In the genomic region with DNA sequence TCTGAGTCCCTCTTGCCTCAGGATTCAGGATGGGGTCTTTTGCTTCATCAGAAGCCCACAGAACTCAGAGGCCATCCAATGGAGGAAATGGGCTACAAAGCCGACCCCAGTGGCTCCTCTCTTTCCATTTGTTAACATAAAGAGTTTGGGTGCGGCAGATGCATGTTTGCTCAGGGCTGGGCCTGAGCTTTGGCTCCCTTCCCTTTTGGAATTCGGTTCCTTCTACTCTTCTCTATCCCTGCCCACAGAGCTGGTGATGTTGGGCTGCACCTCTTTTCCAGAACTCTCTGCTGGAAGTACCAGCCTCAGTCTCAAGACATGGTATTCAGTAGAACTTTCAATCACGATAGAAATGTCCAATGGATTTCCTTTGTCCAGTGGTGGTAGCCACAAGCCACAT, we compare ENCODE assay signal across 33 cellular contexts.
"Had no signal": no experiment of that assay in that cellular context is flagged by ENCODE, and none has a peak within 500 bp of the region (broad histone marks: within the 10 kb centered on the region; RNA-seq: fewer than 3 reads in every experiment).

No MANE protein-coding gene starts in this region.

- H3K27ac Mint-ChIP-seq: activated B cell treated with CpG ODN at 0.5 μM for 24 hours; activated CD4-positive, alpha-beta memory T cell treated with anti-CD3 and anti-CD28 coated beads for 36 hours; activated CD4-positive, alpha-beta T cell treated with anti-CD3 and anti-CD28 coated beads, Interleukin-2, amount 10 ng/mL, durations not matched to agents 24 days and 14 days; activated CD8-positive, alpha-beta T cell treated with anti-CD3 and anti-CD28 coated beads for 36 hours; activated naive CD4-positive, alpha-beta T cell treated with anti-CD3 and anti-CD28 coated beads, Interleukin-2, amount 50 U/mL, for 72 hours; activated naive CD8-positive, alpha-beta T cell treated with anti-CD3 and anti-CD28 coated beads for 36 hours; activated T-cell treated with anti-CD3 and anti-CD28 coated beads, Interleukin-2, amount 50 U/mL, for 72 hours; activated T-helper 1 cell treated with anti-CD3 and anti-CD28 coated beads, Interleukin-12 subunit alpha, Interleukin-12 subunit beta, Interleukin-2, Interleukin-4 antibody, amounts not matched to agents 30 ng/mL and 10 ng/mL and 1 ng/mL, durations not matched to agents 14 hours and 24 hours and 36 hours; activated T-helper 17 cell treated with anti-CD3 and anti-CD28 coated beads, Interleukin-2, amount 50 U/mL, for 72 hours; T-helper 1 cell treated with Interleukin-12 subunit alpha and Interleukin-12 subunit beta and Interleukin-4 antibody, amounts not matched to agents 30 μg/mL and 1 μg/mL, for 36 hours; T-helper 2 cell treated with Interferon-gamma antibody and Interleukin-4, amounts not matched to agents 5 μg/mL and 100 μg/mL, for 36 hours had no signal

- H3K4me3 ChIP-seq: adrenal gland, body of pancreas, breast epithelium had no signal

- H3K9me3 Mint-ChIP-seq: activated B cell treated with CpG ODN at 0.5 μM for 24 hours; activated CD4-positive, alpha-beta memory T cell treated with anti-CD3 and anti-CD28 coated beads for 36 hours; activated naive CD8-positive, alpha-beta T cell treated with anti-CD3 and anti-CD28 coated beads for 36 hours; activated T-cell treated with anti-CD3 and anti-CD28 coated beads, Interleukin-2, amount 50 U/mL, for 4 hours; activated T-helper 1 cell treated with anti-CD3 and anti-CD28 coated beads, Interleukin-12 subunit alpha, Interleukin-12 subunit beta, Interleukin-2, Interleukin-4 antibody, amounts not matched to agents 30 ng/mL and 10 ng/mL and 1 ng/mL, durations not matched to agents 14 hours and 24 hours and 36 hours; T-helper 1 cell treated with Interleukin-12 subunit alpha and Interleukin-12 subunit beta and Interleukin-4 antibody, amounts not matched to agents 30 μg/mL and 1 μg/mL, for 36 hours; T-helper 2 cell treated with Interferon-gamma antibody and Interleukin-4, amounts not matched to agents 5 μg/mL and 100 μg/mL, for 36 hours had no signal

- ATAC-seq: activated CD8-positive, alpha-beta T cell treated with anti-CD3 and anti-CD28 coated beads for 36 hours; activated naive CD4-positive, alpha-beta T cell treated with anti-CD3 and anti-CD28 coated beads, Interleukin-2, amount 50 U/mL, for 72 hours; activated T-cell treated with anti-CD3 and anti-CD28 coated beads, Interleukin-2, amount 50 U/mL, for 4 hours; activated T-cell treated with anti-CD3 and anti-CD28 coated beads, Interleukin-2, amount 50 U/mL, for 72 hours; activated T-helper 17 cell treated with anti-CD3 and anti-CD28 coated beads, Interleukin-2, amount 50 U/mL, for 72 hours; body of pancreas had no signal

- H3K4me1 ChIP-seq: adrenal gland, body of pancreas, breast epithelium had no signal

- H3K36me3 Mint-ChIP-seq: activated CD4-positive, alpha-beta memory T cell treated with anti-CD3 and anti-CD28 coated beads for 36 hours; activated naive CD4-positive, alpha-beta T cell treated with anti-CD3 and anti-CD28 coated beads, Interleukin-2, amount 50 U/mL, for 72 hours; activated naive CD8-positive, alpha-beta T cell treated with anti-CD3 and anti-CD28 coated beads for 36 hours had no signal

- H3K4me3 Mint-ChIP-seq: activated B cell treated with CpG ODN at 0.5 μM for 24 hours; activated CD4-positive, alpha-beta memory T cell treated with anti-CD3 and anti-CD28 coated beads for 36 hours; activated CD4-positive, alpha-beta T cell treated with anti-CD3 and anti-CD28 coated beads, Interleukin-2, amount 10 ng/mL, durations not matched to agents 24 days and 14 days; activated CD8-positive, alpha-beta T cell treated with anti-CD3 and anti-CD28 coated beads for 36 hours; activated naive CD8-positive, alpha-beta T cell treated with anti-CD3 and anti-CD28 coated beads for 36 hours; activated T-cell treated with anti-CD3 and anti-CD28 coated beads, Interleukin-2, amount 50 U/mL, for 4 hours; activated T-cell treated with anti-CD3 and anti-CD28 coated beads, Interleukin-2, amount 50 U/mL, for 72 hours; activated T-helper 1 cell treated with anti-CD3 and anti-CD28 coated beads, Interleukin-12 subunit alpha, Interleukin-12 subunit beta, Interleukin-2, Interleukin-4 antibody, amounts not matched to agents 30 ng/mL and 10 ng/mL and 1 ng/mL, durations not matched to agents 14 hours and 24 hours and 36 hours; activated T-helper 17 cell treated with anti-CD3 and anti-CD28 coated beads, Interleukin-2, amount 50 U/mL, for 72 hours; T-helper 1 cell treated with Interleukin-12 subunit alpha and Interleukin-12 subunit beta and Interleukin-4 antibody, amounts not matched to agents 30 μg/mL and 1 μg/mL, for 36 hours; T-helper 2 cell treated with Interferon-gamma antibody and Interleukin-4, amounts not matched to agents 5 μg/mL and 100 μg/mL, for 36 hours had no signal

- H3K9me3 ChIP-seq: adrenal gland, body of pancreas, breast epithelium had no signal

- H3K27me3 ChIP-seq: adrenal gland, body of pancreas, brain microvascular endothelial cell, breast epithelium had no signal

- H3K27me3 Mint-ChIP-seq: activated B cell treated with CpG ODN at 0.5 μM for 24 hours; activated CD4-positive, alpha-beta T cell treated with anti-CD3 and anti-CD28 coated beads, Interleukin-2, amount 10 ng/mL, durations not matched to agents 24 days and 14 days had no signal

- DNase-seq: activated B cell treated with CpG ODN at 0.5 μM for 24 hours; activated CD4-positive, alpha-beta memory T cell treated with anti-CD3 and anti-CD28 coated beads for 36 hours; activated CD4-positive, alpha-beta T cell treated with anti-CD3 and anti-CD28 coated beads for 4 hours; activated CD4-positive, alpha-beta T cell treated with anti-CD3 and anti-CD28 coated beads, Interleukin-2, amount 10 ng/mL, durations not matched to agents 24 days and 14 days; activated CD4-positive, alpha-beta T cell treated with anti-CD3 and anti-CD28 coated beads, Interleukin-2, amount 50 U/mL, for 1 hour; activated CD4-positive, alpha-beta T cell treated with anti-CD3 and anti-CD28 coated beads, Interleukin-2, amount 50 U/mL, for 4 hours; activated CD4-positive, CD25-positive, alpha-beta regulatory T cell treated with anti-CD3 and anti-CD28 coated beads, Interleukin-2, amount 50 U/mL, for 72 hours; activated CD8-positive, alpha-beta memory T cell treated with anti-CD3 and anti-CD28 coated beads, Interleukin-2, amount 50 U/mL, for 4 hours; activated CD8-positive, alpha-beta T cell treated with anti-CD3 and anti-CD28 coated beads for 36 hours; activated effector memory CD4-positive, alpha-beta T cell treated with anti-CD3 and anti-CD28 coated beads, Interleukin-2, amount 50 U/mL, for 16 hours; activated naive CD4-positive, alpha-beta T cell treated with anti-CD3 and anti-CD28 coated beads, Interleukin-2, amount 50 U/mL, for 16 hours; activated naive CD4-positive, alpha-beta T cell treated with Interleukin-2 at 50 U/mL for 16 hours; activated naive CD8-positive, alpha-beta T cell treated with anti-CD3 and anti-CD28 coated beads for 36 hours; activated T-cell treated with anti-CD3 and anti-CD28 coated beads for 4 hours; activated T-cell treated with anti-CD3 and anti-CD28 coated beads, Interleukin-2, amount 50 U/mL, for 1 hour; activated T-cell treated with anti-CD3 and anti-CD28 coated beads, Interleukin-2, amount 50 U/mL, for 4 hours; activated T-cell treated with anti-CD3 and anti-CD28 coated beads, Interleukin-2, amount 50 U/mL, for 72 hours; adrenal gland; amniotic stem cell; aorta; body of pancreas; brain microvascular endothelial cell; central memory CD4-positive, alpha-beta T cell; T-helper 1 cell; T-helper 2 cell; T-helper 9 cell had no signal

- H3K4me1 Mint-ChIP-seq: activated B cell treated with CpG ODN at 0.5 μM for 24 hours; activated CD4-positive, alpha-beta T cell treated with anti-CD3 and anti-CD28 coated beads, Interleukin-2, amount 10 ng/mL, durations not matched to agents 24 days and 14 days had no signal

- H3K27ac ChIP-seq: adrenal gland, body of pancreas, brain microvascular endothelial cell, breast epithelium, VCaP had no signal

- H3K36me3 ChIP-seq: adrenal gland, brain microvascular endothelial cell, breast epithelium had no signal
